ENCODE assay signal across 1 cellular context in the genomic region with DNA sequence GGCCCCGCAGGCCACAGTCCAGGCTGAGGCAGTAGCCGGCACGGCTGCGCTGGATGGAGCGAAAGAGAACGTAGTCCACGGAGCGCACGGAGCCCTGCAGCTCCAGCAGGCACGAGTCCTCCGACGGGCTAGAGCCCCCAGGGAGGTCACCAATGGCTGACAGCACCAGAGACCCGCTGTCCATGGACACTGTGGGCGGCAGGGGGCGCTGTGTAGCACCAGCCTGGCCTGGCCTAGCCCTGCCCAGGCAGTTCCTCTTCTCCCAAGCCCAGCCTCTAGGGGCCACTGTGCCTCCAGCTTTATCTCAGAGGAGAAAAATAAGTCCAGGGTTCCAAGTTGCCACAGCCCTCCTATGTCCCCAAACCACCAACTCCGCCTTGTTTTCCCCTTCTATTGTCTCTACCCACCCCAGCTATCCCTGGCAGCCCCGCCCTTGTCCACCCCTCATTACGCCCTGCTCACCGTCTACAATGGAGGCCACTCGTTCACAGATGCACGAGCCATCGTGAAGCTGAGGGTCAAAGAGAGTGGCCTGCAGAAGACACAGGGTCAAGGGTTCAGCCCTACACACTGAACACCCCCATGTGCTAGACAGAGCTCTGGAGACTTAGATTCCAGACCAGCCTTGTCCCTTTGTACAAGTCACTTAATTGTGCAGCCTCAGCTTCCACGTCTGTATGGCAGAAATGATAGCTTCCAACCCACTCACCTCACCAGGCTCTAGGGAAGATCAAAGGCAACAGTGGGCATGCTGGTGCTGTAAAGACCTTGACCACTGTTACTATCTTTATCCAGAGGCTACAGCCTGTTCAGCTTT.
TF ChIP-seq lines count a peak whose summit lies in the region.

No MANE protein-coding gene starts in this region.

TF ChIP-seq in HEK293, 187 proteins besides CTCF, POLR2A, EP300 and RAD21 (continued from another document and continues in another):
- TF ChIP-seq ZNF707 (tag by site-specific recombination; IDR thresholded peaks at IDR 0.05) = no peak
- TF ChIP-seq ZNF2 (tag by site-specific recombination; IDR thresholded peaks at IDR 0.05) = peak; percentile 92; the same call in 1 of the 2 replicates
- TF ChIP-seq ZNF610 (tag by site-specific recombination; IDR thresholded peaks at IDR 0.05; ENCODE audit: borderline replicate concordance) = no peak
- TF ChIP-seq ZNF133 (tag by site-specific recombination; IDR thresholded peaks at IDR 0.05) = no peak
- TF ChIP-seq ZNF510 (tag by site-specific recombination; IDR thresholded peaks at IDR 0.05; ENCODE audit: insufficient replicate concordance) = no peak
- TF ChIP-seq ZNF239 (tag by site-specific recombination; IDR thresholded peaks at IDR 0.05) = no peak
- peak; percentile 51; the same call in 1 of the 2 replicates for TF ChIP-seq KLF9 (tag by site-specific recombination; IDR thresholded peaks at IDR 0.05; ENCODE audit: low read depth)
- TF ChIP-seq ZNF391 (tag by site-specific recombination; IDR thresholded peaks at IDR 0.05; ENCODE audit: borderline replicate concordance, low read depth) = no peak
- no peak for TF ChIP-seq FEZF1 (tag by site-specific recombination; IDR thresholded peaks at IDR 0.05)
- no peak for TF ChIP-seq ZNF18 (tag by site-specific recombination; IDR thresholded peaks at IDR 0.05)
- TF ChIP-seq ZNF26 (tag by site-specific recombination; IDR thresholded peaks at IDR 0.05) = no peak
- no peak for TF ChIP-seq ZNF48 (tag by site-specific recombination; IDR thresholded peaks at IDR 0.05)
- TF ChIP-seq ZNF155 (tag by site-specific recombination; IDR thresholded peaks at IDR 0.05) = no peak
- TF ChIP-seq ZBTB11 (tag by site-specific recombination; conservative IDR thresholded peaks at IDR 0.05; ENCODE audit: low read depth) = no peak
- no peak for TF ChIP-seq TCF7L2 (IDR thresholded peaks at IDR 0.05; ENCODE audit: borderline replicate concordance, low read depth, low read length)
- TF ChIP-seq, protein P1, sequence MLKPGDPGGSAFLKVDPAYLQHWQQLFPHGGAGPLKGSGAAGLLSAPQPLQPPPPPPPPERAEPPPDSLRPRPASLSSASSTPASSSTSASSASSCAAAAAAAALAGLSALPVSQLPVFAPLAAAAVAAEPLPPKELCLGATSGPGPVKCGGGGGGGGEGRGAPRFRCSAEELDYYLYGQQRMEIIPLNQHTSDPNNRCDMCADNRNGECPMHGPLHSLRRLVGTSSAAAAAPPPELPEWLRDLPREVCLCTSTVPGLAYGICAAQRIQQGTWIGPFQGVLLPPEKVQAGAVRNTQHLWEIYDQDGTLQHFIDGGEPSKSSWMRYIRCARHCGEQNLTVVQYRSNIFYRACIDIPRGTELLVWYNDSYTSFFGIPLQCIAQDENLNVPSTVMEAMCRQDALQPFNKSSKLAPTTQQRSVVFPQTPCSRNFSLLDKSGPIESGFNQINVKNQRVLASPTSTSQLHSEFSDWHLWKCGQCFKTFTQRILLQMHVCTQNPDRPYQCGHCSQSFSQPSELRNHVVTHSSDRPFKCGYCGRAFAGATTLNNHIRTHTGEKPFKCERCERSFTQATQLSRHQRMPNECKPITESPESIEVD (tag by site-specific recombination; IDR thresholded peaks at IDR 0.05) = no peak
- TF ChIP-seq, protein P2, sequence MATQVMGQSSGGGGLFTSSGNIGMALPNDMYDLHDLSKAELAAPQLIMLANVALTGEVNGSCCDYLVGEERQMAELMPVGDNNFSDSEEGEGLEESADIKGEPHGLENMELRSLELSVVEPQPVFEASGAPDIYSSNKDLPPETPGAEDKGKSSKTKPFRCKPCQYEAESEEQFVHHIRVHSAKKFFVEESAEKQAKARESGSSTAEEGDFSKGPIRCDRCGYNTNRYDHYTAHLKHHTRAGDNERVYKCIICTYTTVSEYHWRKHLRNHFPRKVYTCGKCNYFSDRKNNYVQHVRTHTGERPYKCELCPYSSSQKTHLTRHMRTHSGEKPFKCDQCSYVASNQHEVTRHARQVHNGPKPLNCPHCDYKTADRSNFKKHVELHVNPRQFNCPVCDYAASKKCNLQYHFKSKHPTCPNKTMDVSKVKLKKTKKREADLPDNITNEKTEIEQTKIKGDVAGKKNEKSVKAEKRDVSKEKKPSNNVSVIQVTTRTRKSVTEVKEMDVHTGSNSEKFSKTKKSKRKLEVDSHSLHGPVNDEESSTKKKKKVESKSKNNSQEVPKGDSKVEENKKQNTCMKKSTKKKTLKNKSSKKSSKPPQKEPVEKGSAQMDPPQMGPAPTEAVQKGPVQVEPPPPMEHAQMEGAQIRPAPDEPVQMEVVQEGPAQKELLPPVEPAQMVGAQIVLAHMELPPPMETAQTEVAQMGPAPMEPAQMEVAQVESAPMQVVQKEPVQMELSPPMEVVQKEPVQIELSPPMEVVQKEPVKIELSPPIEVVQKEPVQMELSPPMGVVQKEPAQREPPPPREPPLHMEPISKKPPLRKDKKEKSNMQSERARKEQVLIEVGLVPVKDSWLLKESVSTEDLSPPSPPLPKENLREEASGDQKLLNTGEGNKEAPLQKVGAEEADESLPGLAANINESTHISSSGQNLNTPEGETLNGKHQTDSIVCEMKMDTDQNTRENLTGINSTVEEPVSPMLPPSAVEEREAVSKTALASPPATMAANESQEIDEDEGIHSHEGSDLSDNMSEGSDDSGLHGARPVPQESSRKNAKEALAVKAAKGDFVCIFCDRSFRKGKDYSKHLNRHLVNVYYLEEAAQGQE (tag by site-specific recombination; IDR thresholded peaks at IDR 0.05) = peak; percentile 52; the same call in 1 of the 2 replicates
- peak; percentile 70 for TF ChIP-seq PATZ1 (tag by site-specific recombination; IDR thresholded peaks at IDR 0.05)
- no peak for TF ChIP-seq KLF7 (tag by site-specific recombination; IDR thresholded peaks at IDR 0.05; ENCODE audit: borderline replicate concordance)
- TF ChIP-seq, protein P3, sequence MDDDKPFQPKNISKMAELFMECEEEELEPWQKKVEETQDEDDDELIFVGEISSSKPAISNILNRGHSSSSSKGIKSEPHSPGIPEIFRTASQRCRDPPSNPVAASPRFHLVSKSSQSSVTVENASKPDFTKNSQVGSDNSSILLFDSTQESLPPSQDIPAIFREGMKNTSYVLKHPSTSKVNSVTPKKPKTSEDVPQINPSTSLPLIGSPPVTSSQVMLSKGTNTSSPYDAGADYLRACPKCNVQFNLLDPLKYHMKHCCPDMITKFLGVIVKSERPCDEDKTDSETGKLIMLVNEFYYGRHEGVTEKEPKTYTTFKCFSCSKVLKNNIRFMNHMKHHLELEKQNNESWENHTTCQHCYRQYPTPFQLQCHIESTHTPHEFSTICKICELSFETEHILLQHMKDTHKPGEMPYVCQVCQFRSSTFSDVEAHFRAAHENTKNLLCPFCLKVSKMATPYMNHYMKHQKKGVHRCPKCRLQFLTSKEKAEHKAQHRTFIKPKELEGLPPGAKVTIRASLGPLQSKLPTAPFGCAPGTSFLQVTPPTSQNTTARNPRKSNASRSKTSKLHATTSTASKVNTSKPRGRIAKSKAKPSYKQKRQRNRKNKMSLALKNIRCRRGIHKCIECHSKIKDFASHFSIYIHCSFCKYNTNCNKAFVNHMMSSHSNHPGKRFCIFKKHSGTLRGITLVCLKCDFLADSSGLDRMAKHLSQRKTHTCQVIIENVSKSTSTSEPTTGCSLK (tag by site-specific recombination; IDR thresholded peaks at IDR 0.05) = no peak
- TF ChIP-seq TRIM28 (IDR thresholded peaks at IDR 0.05; ENCODE audit: borderline replicate concordance, low read length) = peak; percentile 60; the same call in 1 of the 2 replicates
- TF ChIP-seq ZNF175 (tag by site-specific recombination; IDR thresholded peaks at IDR 0.05) = no peak
- TF ChIP-seq ZNF791 (tag by site-specific recombination; IDR thresholded peaks at IDR 0.05) = no peak
- TF ChIP-seq ZBTB8A (tag by site-specific recombination; IDR thresholded peaks at IDR 0.05) = peak; percentile 75
- no peak for TF ChIP-seq ZNF184 (tag by site-specific recombination; IDR thresholded peaks at IDR 0.05)
- TF ChIP-seq ZBTB26 (tag by site-specific recombination; optimal IDR thresholded peaks at IDR 0.05) = peak; percentile 24
- TF ChIP-seq SCRT1 (tag by site-specific recombination; IDR thresholded peaks at IDR 0.05; ENCODE audit: borderline replicate concordance) = no peak
- TF ChIP-seq ZNF544 (tag by site-specific recombination; IDR thresholded peaks at IDR 0.05) = no peak
- no peak for TF ChIP-seq ZNF114 (tag by site-specific recombination; IDR thresholded peaks at IDR 0.05)
- no peak for TF ChIP-seq ZNF529 (tag by site-specific recombination; IDR thresholded peaks at IDR 0.05; ENCODE audit: insufficient replicate concordance)
- TF ChIP-seq ZNF362 (tag by site-specific recombination; IDR thresholded peaks at IDR 0.05) = no peak
- no peak for TF ChIP-seq GLI4 (tag by site-specific recombination; IDR thresholded peaks at IDR 0.05)
- TF ChIP-seq, protein P4, sequence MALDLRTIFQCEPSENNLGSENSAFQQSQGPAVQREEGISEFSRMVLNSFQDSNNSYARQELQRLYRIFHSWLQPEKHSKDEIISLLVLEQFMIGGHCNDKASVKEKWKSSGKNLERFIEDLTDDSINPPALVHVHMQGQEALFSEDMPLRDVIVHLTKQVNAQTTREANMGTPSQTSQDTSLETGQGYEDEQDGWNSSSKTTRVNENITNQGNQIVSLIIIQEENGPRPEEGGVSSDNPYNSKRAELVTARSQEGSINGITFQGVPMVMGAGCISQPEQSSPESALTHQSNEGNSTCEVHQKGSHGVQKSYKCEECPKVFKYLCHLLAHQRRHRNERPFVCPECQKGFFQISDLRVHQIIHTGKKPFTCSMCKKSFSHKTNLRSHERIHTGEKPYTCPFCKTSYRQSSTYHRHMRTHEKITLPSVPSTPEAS (tag by site-specific recombination; IDR thresholded peaks at IDR 0.05) = no peak
